17 cellular contexts compared by ENCODE assay signal in the genomic region with DNA sequence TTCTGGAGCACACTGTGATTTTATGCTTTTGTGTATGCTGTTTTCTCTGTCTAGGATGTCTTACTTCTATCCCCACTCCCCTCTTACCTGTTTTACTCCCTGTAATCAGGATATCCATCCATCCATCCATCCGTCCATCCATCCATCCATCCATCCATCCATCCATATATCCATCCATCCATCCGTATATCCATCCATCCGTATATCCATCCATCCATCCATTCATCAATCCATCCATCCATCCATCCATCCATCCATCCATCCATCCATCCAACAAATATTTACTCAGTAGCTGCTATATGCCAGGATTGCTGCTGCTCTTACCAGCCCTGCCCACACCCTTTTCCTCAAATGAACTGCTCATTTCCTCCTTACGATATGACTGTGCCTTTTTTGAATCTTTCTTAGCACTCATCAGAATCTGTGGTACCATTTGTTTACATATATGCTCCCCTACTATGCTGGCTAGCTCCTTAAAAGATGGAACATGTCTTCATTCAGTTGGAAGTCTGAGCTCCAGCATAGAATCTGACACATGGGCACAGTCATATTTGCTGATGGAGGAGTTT. TPM values are rescaled to one million over a fixed set of nuclear protein-coding genes. Genes with fewer than 3 reads are reported as not detected.
DNase-seq lines count a peak whose midpoint lies in the region; ATAC-seq and TF ChIP-seq lines count a peak whose summit lies in the region.
"Had no signal": no experiment of that assay in that cellular context is flagged by ENCODE, and none has a peak within 500 bp of the region (broad histone marks: within the 10 kb centered on the region; RNA-seq: fewer than 3 reads in every experiment).

No MANE protein-coding gene starts in this region.

- no peak for TF ChIP-seq EP300 in esophagus muscularis mucosa (IDR thresholded peaks at IDR 0.05)

- no peak for TF ChIP-seq CTCF in esophagus muscularis mucosa (IDR thresholded peaks at IDR 0.05)
- TF ChIP-seq CTCF in endothelial cell (IDR thresholded peaks at IDR 0.05; ENCODE audit: unreplicated experiment), result no peak
- TF ChIP-seq CTCF in mucosa of descending colon (IDR thresholded peaks at IDR 0.05), result no peak

- no peaks in the 10 kb centered on the region for H3K27me3 ChIP-seq in esophagus muscularis mucosa
- H3K27me3 ChIP-seq: BLaER1 treated with 17β-estradiol and CSF1 and Interleukin-3, amounts not matched to agents 10 nM and 100 nM had no signal

- no peaks in the 10 kb centered on the region for H3K4me1 Mint-ChIP-seq in activated T-cell treated with anti-CD3 and anti-CD28 coated beads, Interleukin-2, amount 50 U/mL, for 72 hours (ENCODE audit: low read depth)
- H3K4me1 Mint-ChIP-seq in endothelial cell (ENCODE audit: unreplicated experiment), result peaks cover 6% of the 10 kb centered on the region

- H3K27ac Mint-ChIP-seq in activated T-cell treated with anti-CD3 and anti-CD28 coated beads, Interleukin-2, amount 50 U/mL, for 72 hours, result no peak overlapping the region
- H3K27ac Mint-ChIP-seq in endothelial cell (ENCODE audit: unreplicated experiment), result no peak overlapping the region
- H3K27ac Mint-ChIP-seq: GM23338 had no signal

- no peaks in the 10 kb centered on the region for H3K9me3 ChIP-seq in esophagus muscularis mucosa
- no peaks in the 10 kb centered on the region for H3K9me3 ChIP-seq in mucosa of descending colon
- H3K9me3 ChIP-seq: A549 had no signal

- peak in 1 of 2 donors; percentile 3 for DNase-seq in activated T-cell treated with anti-CD3 and anti-CD28 coated beads, Interleukin-2, amount 50 U/mL, for 72 hours
- DNase-seq in activated T-cell treated with anti-CD3 and anti-CD28 coated beads, Interleukin-2, amount 50 U/mL, for 1 hour, result no peak
- DNase-seq in esophagus muscularis mucosa (ENCODE audit: extremely low spot score) (peak; percentile 17), endothelial cell (ENCODE audit: low spot score) (no peak), mucosa of descending colon (no peak)
- DNase-seq in stimulated activated CD4-positive, alpha-beta T cell treated with anti-CD3 and anti-CD28 coated beads, Interleukin-1b, Interleukin-23, amount 100 ng/mL, for 48 hours, result no peak
- DNase-seq: KBM-7, NCI-H1436, NCI-H2081, NCI-H510A, NCI-H82 had no signal

- H3K9me3 Mint-ChIP-seq in activated T-cell treated with anti-CD3 and anti-CD28 coated beads, Interleukin-2, amount 50 U/mL, for 72 hours, result no peaks in the 10 kb centered on the region
- H3K9me3 Mint-ChIP-seq in endothelial cell (ENCODE audit: unreplicated experiment), result no peaks in the 10 kb centered on the region

- H3K4me1 ChIP-seq in esophagus muscularis mucosa, result peaks cover 0 to 4% (median 0%) of the 10 kb centered on the region in 4 donors
- no peaks in the 10 kb centered on the region for H3K4me1 ChIP-seq in mucosa of descending colon (ENCODE audit: low read depth)

- H3K36me3 ChIP-seq in esophagus muscularis mucosa (peaks cover 0 to 32% (median 7%) of the 10 kb centered on the region in 4 donors), mucosa of descending colon (ENCODE audit: low read depth) (no peaks in the 10 kb centered on the region)

- no peak overlapping the region for H3K27ac ChIP-seq in esophagus muscularis mucosa (replicated peaks in 1 of 4)
- H3K27ac ChIP-seq: A549 had no signal

- H3K27me3 Mint-ChIP-seq in activated T-cell treated with anti-CD3 and anti-CD28 coated beads, Interleukin-2, amount 50 U/mL, for 72 hours (ENCODE audit: low read depth), result no peaks in the 10 kb centered on the region
- H3K27me3 Mint-ChIP-seq in endothelial cell (ENCODE audit: unreplicated experiment), result no peaks in the 10 kb centered on the region

- intact Hi-C loops in esophagus muscularis mucosa (cut with DNase I) (no loop called here), mucosa of descending colon (cut with DNase I, micrococcal nuclease) (no loop called here)

- ATAC-seq in activated T-cell treated with anti-CD3 and anti-CD28 coated beads, Interleukin-2, amount 50 U/mL, for 72 hours (replicated peaks in 1 of 2), result peak; percentile 68 to 92
- peak; percentile 69 for ATAC-seq in GM19395 (IDR thresholded peaks at IDR 0.05; ENCODE audit: unreplicated experiment)
- ATAC-seq in HG03565 (IDR thresholded peaks at IDR 0.05; ENCODE audit: unreplicated experiment), result peak; percentile 41
- ATAC-seq in mucosa of descending colon, result no peak
- ATAC-seq: A549, GM23338, Right ventricle myocardium inferior had no signal

- 91% methylated on average over 4 of the region's 4 CpGs for WGBS in esophagus muscularis mucosa

- H3K4me3 Mint-ChIP-seq in activated T-cell treated with anti-CD3 and anti-CD28 coated beads, Interleukin-2, amount 50 U/mL, for 72 hours, result no peak overlapping the region
- H3K4me3 Mint-ChIP-seq in endothelial cell (ENCODE audit: unreplicated experiment), result no peak overlapping the region
- H3K4me3 Mint-ChIP-seq: GM23338 had no signal

- peaks cover 1 to 2% of the 10 kb centered on the region in 2 donors for H3K36me3 Mint-ChIP-seq in activated T-cell treated with anti-CD3 and anti-CD28 coated beads, Interleukin-2, amount 50 U/mL, for 72 hours (ENCODE audit: insufficient read depth in 2 of 2)
- peaks cover 26% of the 10 kb centered on the region for H3K36me3 Mint-ChIP-seq in endothelial cell (ENCODE audit: low read depth, unreplicated experiment)

- H3K4me3 ChIP-seq in esophagus muscularis mucosa (no peak overlapping the region), mucosa of descending colon (no peak overlapping the region)
- H3K4me3 ChIP-seq: A549; BLaER1 treated with 17β-estradiol and CSF1 and Interleukin-3, amounts not matched to agents 10 nM and 100 nM; GM23338 had no signal

- TF ChIP-seq POLR2A in esophagus muscularis mucosa (IDR thresholded peaks at IDR 0.05; ENCODE audit: low read depth), result no peak

RNA-seq across cellular contexts. Expression of gene USP13, which starts 35.2 kb away (rescaled TPM):
- 10 to 100 TPM in 1 of 2 donors, 1 to 10 TPM in 1; 8.1 to 12.4 TPM for total RNA-seq in activated T-cell treated with anti-CD3 and anti-CD28 coated beads, Interleukin-2, amount 50 U/mL, for 72 hours
- total RNA-seq in esophagus muscularis mucosa (10 to 100 TPM in 3 of 4 donors, 1 to 10 TPM in 1; 8.7 to 15.1 (median 11.9) TPM), endothelial cell (ENCODE audit: unreplicated experiment) (18.9 TPM), mucosa of descending colon (1 to 10 TPM; 3.6 to 9.3 (median 5.5) TPM)
